In the genomic region with DNA sequence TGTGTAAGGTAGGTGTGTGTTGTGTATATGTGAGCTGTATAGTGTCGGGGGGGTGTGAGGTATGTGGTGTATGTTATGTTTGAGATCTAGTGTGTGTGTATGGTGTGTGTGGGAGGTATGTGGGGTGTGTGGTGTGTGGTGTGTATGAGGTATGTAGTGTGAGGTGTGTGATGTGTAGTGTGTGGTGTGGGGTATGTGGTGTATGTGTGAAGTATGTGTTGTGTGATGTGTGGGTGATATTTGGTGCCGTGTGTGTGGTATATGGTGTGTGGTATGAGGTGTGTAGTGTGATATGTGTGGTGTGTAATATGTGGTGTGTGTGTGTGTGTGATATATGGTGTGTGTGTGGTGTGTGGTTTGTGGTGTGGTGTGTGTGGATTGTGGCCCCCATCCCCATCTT, we compare ENCODE assay signal across 1 cellular context.
TF ChIP-seq lines count a peak whose summit lies in the region.

No MANE protein-coding gene starts in this region.

TF ChIP-seq in HEK293, 187 proteins besides CTCF, POLR2A, EP300 and RAD21:
- TF ChIP-seq, protein P1, sequence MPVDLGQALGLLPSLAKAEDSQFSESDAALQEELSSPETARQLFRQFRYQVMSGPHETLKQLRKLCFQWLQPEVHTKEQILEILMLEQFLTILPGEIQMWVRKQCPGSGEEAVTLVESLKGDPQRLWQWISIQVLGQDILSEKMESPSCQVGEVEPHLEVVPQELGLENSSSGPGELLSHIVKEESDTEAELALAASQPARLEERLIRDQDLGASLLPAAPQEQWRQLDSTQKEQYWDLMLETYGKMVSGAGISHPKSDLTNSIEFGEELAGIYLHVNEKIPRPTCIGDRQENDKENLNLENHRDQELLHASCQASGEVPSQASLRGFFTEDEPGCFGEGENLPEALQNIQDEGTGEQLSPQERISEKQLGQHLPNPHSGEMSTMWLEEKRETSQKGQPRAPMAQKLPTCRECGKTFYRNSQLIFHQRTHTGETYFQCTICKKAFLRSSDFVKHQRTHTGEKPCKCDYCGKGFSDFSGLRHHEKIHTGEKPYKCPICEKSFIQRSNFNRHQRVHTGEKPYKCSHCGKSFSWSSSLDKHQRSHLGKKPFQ (tag by site-specific recombination; IDR thresholded peaks at IDR 0.05) = peak; percentile 33; the same call in 1 of the 2 replicates
- TF ChIP-seq ZNF514 (tag by site-specific recombination; IDR thresholded peaks at IDR 0.05) = 0 out of 2 replicates have a peak, but pooled peaks have one; percentile 21
- TF ChIP-seq EGR2 (tag by site-specific recombination; IDR thresholded peaks at IDR 0.05; ENCODE audit: low read depth) = peak; percentile 33; the same call in 1 of the 2 replicates
- TF ChIP-seq ZFHX2 (tag by site-specific recombination; conservative IDR thresholded peaks at IDR 0.05) = 0 out of 2 replicates have a peak, but pooled peaks have one; percentile 24
